9 cellular contexts compared by ENCODE assay signal in the genomic region with DNA sequence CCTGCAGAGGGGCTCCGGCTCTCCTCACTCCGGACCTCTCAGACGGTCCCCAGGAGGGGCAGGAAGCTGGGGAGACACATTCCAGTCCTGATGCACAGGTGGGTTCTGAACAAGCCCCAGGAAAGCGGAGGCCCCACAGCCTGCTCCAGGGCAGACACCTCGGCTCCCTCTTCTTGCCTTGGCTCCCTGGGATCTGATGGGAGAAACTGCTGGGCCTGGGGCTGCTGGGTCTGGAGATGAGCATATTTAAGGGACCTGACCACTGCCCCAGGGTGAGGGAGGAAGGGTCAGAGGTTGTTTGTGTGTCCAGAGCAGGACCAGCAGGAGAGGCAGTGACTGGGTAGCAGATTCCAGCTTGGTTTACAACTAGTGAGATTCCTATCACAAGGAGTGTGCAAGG. TPM values are rescaled to one million over a fixed set of nuclear protein-coding genes. Genes with fewer than 3 reads are reported as not detected.
DNase-seq lines count a peak whose midpoint lies in the region; ATAC-seq and TF ChIP-seq lines count a peak whose summit lies in the region.
"Had no signal": no experiment of that assay in that cellular context is flagged by ENCODE, and none has a peak within 500 bp of the region (broad histone marks: within the 10 kb centered on the region; RNA-seq: fewer than 3 reads in every experiment).

No MANE protein-coding gene starts in this region.

- no TSS peak for BruUV-seq in HCT116 (replicated peaks; lab: Mats Ljungman, UMichigan)

- H3K36me3 ChIP-seq in HCT116 (ENCODE audit: control insufficient read depth in 1 of 2, insufficient read depth in 2 of 2, low read length in 2 of 2) (no peaks in the 10 kb centered on the region), hepatocyte (replicated peaks; ENCODE audit: insufficient read depth, low read depth) (no peaks in the 10 kb centered on the region), smooth muscle cell (ENCODE audit: low read depth) (no peaks in the 10 kb centered on the region)

- H3K9me2 ChIP-seq in HCT116 (ENCODE audit: insufficient read depth) (no peaks in the 10 kb centered on the region), hepatocyte (replicated peaks; ENCODE audit: insufficient read depth) (no peaks in the 10 kb centered on the region)

- H3K27me3 ChIP-seq in HCT116 (ENCODE audit: insufficient read depth, low read length), result no peaks in the 10 kb centered on the region
- no peaks in the 10 kb centered on the region for H3K27me3 ChIP-seq in hepatocyte
- no peaks in the 10 kb centered on the region for H3K27me3 ChIP-seq in smooth muscle cell (ENCODE audit: low read depth)

- no peaks in the 10 kb centered on the region for H3K27me3 Mint-ChIP-seq in activated CD4-positive, alpha-beta memory T cell treated with anti-CD3 and anti-CD28 coated beads for 36 hours

- peak overlapping the region; percentile 98 for H3K4me2 ChIP-seq in HCT116 (ENCODE audit: low read length)
- H3K4me2 ChIP-seq in hepatocyte, result peak overlapping the region; percentile 83
- H3K4me2 ChIP-seq in smooth muscle cell, result peak overlapping the region; percentile 84

- no peaks in the 10 kb centered on the region for H3K9me3 Mint-ChIP-seq in activated CD4-positive, alpha-beta memory T cell treated with anti-CD3 and anti-CD28 coated beads for 36 hours

- no peaks in the 10 kb centered on the region for H3K79me2 ChIP-seq in HCT116 (ENCODE audit: insufficient read depth, low read length)
- H3K79me2 ChIP-seq in hepatocyte, result peaks cover 33% of the 10 kb centered on the region
- H3K79me2 ChIP-seq in smooth muscle cell (ENCODE audit: low read depth), result peaks cover 4% of the 10 kb centered on the region
- H3K79me2 ChIP-seq: parathyroid adenoma had no signal

- RAD21 ChIA-PET in HCT116 (lab: Charles Lee; ENCODE audit: low non-redundant PET in 1 of 2, low total read pairs in 2 of 2, uncharacterized antibody in 2 of 2, unreplicated experiment in 2 of 2), result no interaction called here

- no peak overlapping the region for H3K9ac ChIP-seq in HCT116 (ENCODE audit: low read length)
- no peak overlapping the region for H3K9ac ChIP-seq in smooth muscle cell (ENCODE audit: low read depth)
- H3K9ac ChIP-seq: parathyroid adenoma had no signal

- DNase-seq in HCT116 (ENCODE audit: low read depth, low spot score) (no peak), hepatocyte (ENCODE audit: low spot score) (no peak), smooth muscle cell (lab: John Stamatoyannopoulos, UW; ENCODE audit: unreplicated experiment) (no peak), NCI-H345 (lab: John Stamatoyannopoulos, UW) (no peak), substantia nigra (lab: John Stamatoyannopoulos, UW) (no peak)
- DNase-seq in activated CD4-positive, alpha-beta memory T cell treated with anti-CD3 and anti-CD28 coated beads for 36 hours, result no peak
- no peak for DNase-seq in stimulated activated CD4-positive, alpha-beta T cell treated with anti-CD3 and anti-CD28 coated beads, Interleukin-15, amount 100 ng/mL, for 24 hours
- DNase-seq: NCI-H2029 had no signal

- no peak overlapping the region for H3K27ac Mint-ChIP-seq in activated CD4-positive, alpha-beta memory T cell treated with anti-CD3 and anti-CD28 coated beads for 36 hours

- no peak for TF ChIP-seq RAD21 in HCT116 (IDR thresholded peaks at IDR 0.05; ENCODE audit: low read depth)

- CTCF ChIA-PET in HCT116 (lab: Charles Lee), result no interaction called here
- CTCF ChIA-PET in activated CD4-positive, alpha-beta memory T cell treated with anti-CD3 and anti-CD28 coated beads for 36 hours (lab: Charles Lee), result interaction anchor here (1.4 to 4.7 kb wide), 3 partner anchors 14 to 301 kb away, joined by 4 to 46 read pairs (median 5); partner anchors contain the start of gene TBC1D2

- H3K4me3 ChIP-seq in HCT116 (replicated peaks in 1 of 2; ENCODE audit: low read depth in 1 of 2, low read length in 2 of 2) (no peak overlapping the region), hepatocyte (no peak overlapping the region), smooth muscle cell (peak overlapping the region; percentile 71)

- H3K4me1 ChIP-seq in HCT116 (ENCODE audit: control insufficient read depth in 1 of 2, insufficient read depth in 2 of 2, low read length in 2 of 2), result peaks cover 0 to 20% of the 10 kb centered on the region in 2 experiments; a peak in 2 of 4 replicates
- peaks cover 11% of the 10 kb centered on the region for H3K4me1 ChIP-seq in hepatocyte (ENCODE audit: insufficient read depth)
- H3K4me1 ChIP-seq in smooth muscle cell (ENCODE audit: low read depth), result no peaks in the 10 kb centered on the region
- H3K4me1 ChIP-seq: parathyroid adenoma had no signal

- peaks cover 5% of the 10 kb centered on the region for H3F3A ChIP-seq in smooth muscle cell (ENCODE audit: low read depth)

- no peak for TF ChIP-seq POLR2A in HCT116 (IDR thresholded peaks at IDR 0.05; ENCODE audit: borderline replicate concordance, extremely low read depth, insufficient read depth, insufficient read length)

- H3K36me3 Mint-ChIP-seq in activated CD4-positive, alpha-beta memory T cell treated with anti-CD3 and anti-CD28 coated beads for 36 hours, result no peaks in the 10 kb centered on the region

- ATAC-seq in HCT116, result no peak

- H2AFZ ChIP-seq in HCT116 (ENCODE audit: low read depth, low read length, poor library complexity, severe bottlenecking), result no peak overlapping the region
- H2AFZ ChIP-seq in hepatocyte, result no peak overlapping the region
- no peak overlapping the region for H2AFZ ChIP-seq in smooth muscle cell (ENCODE audit: low read depth)

- TF ChIP-seq CTCF in HCT116 (IDR thresholded peaks at IDR 0.05 in 2 of 3, conservative IDR thresholded peaks at IDR 0.05 in 1 of 3; ENCODE audit: borderline replicate concordance in 1 of 3, insufficient read depth in 1 of 3, low read depth in 2 of 3, low read length in 2 of 3), result no peak
- no peak for TF ChIP-seq CTCF in hepatocyte (IDR thresholded peaks at IDR 0.05; ENCODE audit: poor library complexity)
- TF ChIP-seq CTCF in smooth muscle cell (IDR thresholded peaks at IDR 0.05; ENCODE audit: borderline replicate concordance, insufficient read depth, poor library complexity, severe bottlenecking), result no peak

- H3K4me3 Mint-ChIP-seq in activated CD4-positive, alpha-beta memory T cell treated with anti-CD3 and anti-CD28 coated beads for 36 hours, result peak overlapping the region; percentile 71

- H3K4me1 Mint-ChIP-seq in activated CD4-positive, alpha-beta memory T cell treated with anti-CD3 and anti-CD28 coated beads for 36 hours (ENCODE audit: low read depth), result peaks cover 21% of the 10 kb centered on the region

- H3K9me3 ChIP-seq in HCT116 (ENCODE audit: control insufficient read depth in 1 of 2, insufficient read depth in 1 of 2, low read depth in 1 of 2, low read length in 2 of 2) (no peaks in the 10 kb centered on the region), hepatocyte (ENCODE audit: low read depth) (no peaks in the 10 kb centered on the region), smooth muscle cell (replicated peaks; ENCODE audit: low read depth) (no peaks in the 10 kb centered on the region)

- no peaks in the 10 kb centered on the region for H4K20me1 ChIP-seq in HCT116 (ENCODE audit: insufficient read depth)
- H4K20me1 ChIP-seq in hepatocyte (ENCODE audit: insufficient read depth, poor library complexity, severe bottlenecking), result no peaks in the 10 kb centered on the region
- no peaks in the 10 kb centered on the region for H4K20me1 ChIP-seq in smooth muscle cell (ENCODE audit: low read depth)

- POLR2A ChIA-PET in HCT116 (lab: Charles Lee), result no interaction called here
- POLR2A ChIA-PET in activated CD4-positive, alpha-beta memory T cell treated with anti-CD3 and anti-CD28 coated beads for 36 hours (lab: Charles Lee), result interaction anchor here (1.2 to 2.9 kb wide), 3 partner anchors 65 to 73 kb away, joined by 4 to 20 read pairs (median 6); partner anchors contain the start of gene TRIM14

- WGBS in hepatocyte (ENCODE audit: low lambda C conversion rate, missing lambda C conversion rate), result 56% methylated on average over 5 of the region's 5 CpGs
- WGBS in smooth muscle cell (ENCODE audit: low lambda C conversion rate), result 51% methylated on average over 5 of the region's 5 CpGs

- intact Hi-C loops in HCT116 (cut with micrococcal nuclease), result no loop called here
- intact Hi-C loops in activated CD4-positive, alpha-beta memory T cell treated with anti-CD3 and anti-CD28 coated beads for 36 hours (cut with micrococcal nuclease), result loop anchor here (5.0 kb wide), 2 partner anchors 89 to 134 kb away; partner anchors contain the start of gene NANS

- no peak overlapping the region for H3K27ac ChIP-seq in HCT116 (ENCODE audit: low read depth, low read length)
- H3K27ac ChIP-seq in hepatocyte, result peak overlapping the region; percentile 85
- no peak overlapping the region for H3K27ac ChIP-seq in smooth muscle cell (ENCODE audit: low read depth)
- H3K27ac ChIP-seq in substantia nigra (ENCODE audit: low read depth, low read length, poor library complexity, severe bottlenecking), result no peak overlapping the region
- H3K27ac ChIP-seq: parathyroid adenoma had no signal

TF ChIP-seq in HCT116, 20 proteins besides CTCF, POLR2A, EP300 and RAD21 (continues in another document):
- TF ChIP-seq ATF3 (IDR thresholded peaks at IDR 0.05), result no peak

RNA-seq across cellular contexts. Expression of gene CORO2A, which starts 1.2 kb away (rescaled TPM):
- total RNA-seq in HCT116 (2021; ENCODE audit: unreplicated experiment), result 5.7 TPM
- polyA plus RNA-seq in HCT116 (2012), result 6.3 and 6.9 TPM in 2 replicates
- 1 to 10 TPM; 9.8 to 9.9 TPM for total RNA-seq in activated CD4-positive, alpha-beta memory T cell treated with anti-CD3 and anti-CD28 coated beads for 36 hours
- 24.6 and 27.1 TPM in 2 replicates for total RNA-seq in hepatocyte
- 11.7 and 12.8 TPM in 2 replicates for polyA plus RNA-seq in hepatocyte
- total RNA-seq in smooth muscle cell, result 5.8 and 6.0 TPM in 2 replicates
- 4.7 and 6.8 TPM in 2 replicates for polyA plus RNA-seq in smooth muscle cell
